Comparison of ENCODE assay signal across 1 cellular context in the genomic region with DNA sequence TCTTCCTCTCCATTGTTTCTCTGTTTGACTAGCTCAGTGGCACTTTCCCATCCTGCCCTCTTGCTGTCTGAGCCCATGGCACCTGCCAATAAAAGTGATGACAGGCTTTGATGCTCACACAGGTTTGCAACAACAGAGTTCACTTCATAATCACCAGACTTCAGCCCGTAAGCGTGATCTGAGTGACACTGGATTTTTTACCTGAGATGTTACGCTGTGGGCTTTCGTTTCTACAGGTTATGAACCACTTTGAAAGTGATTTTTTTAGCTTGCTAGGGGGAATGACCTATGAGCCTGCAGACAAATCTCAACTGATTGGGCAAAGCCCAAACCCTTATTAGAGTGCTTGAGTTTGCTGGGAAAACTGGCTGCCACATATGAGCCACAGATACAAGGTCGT.
TF ChIP-seq lines count a peak whose summit lies in the region.

No MANE protein-coding gene starts in this region.

TF ChIP-seq in GM12878, 131 proteins besides CTCF, POLR2A, EP300 and RAD21:
- TF ChIP-seq NKRF (conservative IDR thresholded peaks at IDR 0.05) (no peak), PKNOX1 (IDR thresholded peaks at IDR 0.05) (peak; percentile 78), ZNF384 (IDR thresholded peaks at IDR 0.05; ENCODE audit: borderline replicate concordance, low read depth, low read length) (no peak), MTA3 (IDR thresholded peaks at IDR 0.05; ENCODE audit: borderline replicate concordance, low read length) (0 out of 2 replicates have a peak, but pooled peaks have one; percentile 37), MEF2B (IDR thresholded peaks at IDR 0.05; ENCODE audit: partially characterized antibody, poor library complexity, severe bottlenecking) (no peak), FOXM1 (IDR thresholded peaks at IDR 0.05; ENCODE audit: low read depth, low read length) (peak; percentile 37; the same call in 1 of the 2 replicates), TCF3 (IDR thresholded peaks at IDR 0.05; ENCODE audit: borderline replicate concordance, insufficient read depth, low read depth, low read length) (no peak)
